ENCODE assay signal across 6 cellular contexts in genomic region chr9:136726631-136727191, GRCh38. TPM values are rescaled to one million over a fixed set of nuclear protein-coding genes. Genes with fewer than 3 reads are reported as not detected.
DNase-seq lines count a peak whose midpoint lies in the region; ATAC-seq, FAIRE-seq and TF ChIP-seq lines count a peak whose summit lies in the region.

No MANE protein-coding gene starts in this region.

- DNase-seq in SKM-1 (lab: John Stamatoyannopoulos, UW; ENCODE audit: unreplicated experiment) = peak; percentile 30
- no peak for DNase-seq in epithelial cell of proximal tubule (ENCODE audit: low read depth)
- DNase-seq in stimulated activated CD4-positive, alpha-beta T cell treated with anti-CD3 and anti-CD28 coated beads, Interleukin-2, amount 100 ng/mL, for 24 hours = peak; percentile 44 to 52
- DNase-seq in frontal cortex (ENCODE audit: low spot score in 2 of 2) = no peak

- TF ChIP-seq CTCF in GM12872 (IDR thresholded peaks at IDR 0.05; ENCODE audit: insufficient read depth, low read depth, low read length) (peak; percentile 84), epithelial cell of proximal tubule (conservative IDR thresholded peaks at IDR 0.05; ENCODE audit: low read depth, low read length) (peak; percentile 57)

- FAIRE-seq in frontal cortex (lab: Jason Lieb, UNC) = no peak

- ATAC-seq in GM19397 (IDR thresholded peaks at IDR 0.05; ENCODE audit: unreplicated experiment) = no peak

- peak overlapping the region; percentile 89 for H3K4me3 ChIP-seq in epithelial cell of proximal tubule (ENCODE audit: low read depth, low read length)

RNA-seq across cellular contexts. Expression of gene DIPK1B, which starts 14.3 kb away (rescaled TPM):
- total RNA-seq in epithelial cell of proximal tubule (11.4 and 20.3 TPM in 2 replicates), frontal cortex (26.9 TPM)

RNA-seq across cellular contexts. Expression of gene LCN10, which starts 16.0 kb away (rescaled TPM):
- total RNA-seq in epithelial cell of proximal tubule (not detected in 2 replicates), frontal cortex (not detected)

RNA-seq across cellular contexts. Expression of gene LCN6, which starts 21.6 kb away (rescaled TPM):
- not detected in 2 replicates for total RNA-seq in epithelial cell of proximal tubule
- not detected for total RNA-seq in frontal cortex

RNA-seq across cellular contexts. Expression of gene LCN8, which starts 31.3 kb away (rescaled TPM):
- total RNA-seq in epithelial cell of proximal tubule (not detected in 2 replicates), frontal cortex (not detected)

RNA-seq across cellular contexts. Expression of gene LCN15, which starts 37.6 kb away (rescaled TPM):
- total RNA-seq in epithelial cell of proximal tubule = not detected in 2 replicates
- not detected for total RNA-seq in frontal cortex

Comparison
In these comparisons a context has a peak if more than half of its experiments do, and no peak if none do; other contexts are left out.
1. DNase-seq: peak in SKM-1 (single experiment) and stimulated activated CD4-positive, alpha-beta T cell treated with anti-CD3 and anti-CD28 coated beads, Interleukin-2, amount 100 ng/mL, for 24 hours (2 of 2); none in epithelial cell of proximal tubule (single experiment) and frontal cortex (0 of 2).